Comparison of ENCODE assay signal across 18 cellular contexts in the genomic region with DNA sequence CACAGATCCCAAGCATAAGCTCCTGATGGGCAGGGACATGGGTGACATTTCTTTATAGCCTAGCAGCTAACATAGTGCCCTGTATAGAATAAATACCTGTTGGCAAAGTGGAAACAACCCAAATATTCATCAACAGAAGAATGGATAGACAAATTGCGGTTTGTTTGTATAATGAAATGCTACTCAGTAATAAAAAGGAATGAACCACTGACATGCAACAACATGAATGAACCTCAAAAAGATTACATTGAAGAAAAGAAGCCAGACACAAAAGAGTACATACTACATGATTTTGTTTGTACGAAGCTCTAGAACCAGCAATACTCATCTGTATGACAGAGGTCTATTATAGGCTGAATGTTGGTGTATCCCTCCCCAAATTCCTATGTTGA. TPM values are rescaled to one million over a fixed set of nuclear protein-coding genes. Genes with fewer than 3 reads are reported as not detected.
A peak's percentile ranks its signal among the peaks of the same experiment; 100 is the strongest.
DNase-seq lines count a peak whose midpoint lies in the region; ATAC-seq and TF ChIP-seq lines count a peak whose summit lies in the region.
"Had no signal": no experiment of that assay in that cellular context is flagged by ENCODE, and none has a peak within 500 bp of the region (broad histone marks: within the 10 kb centered on the region; RNA-seq: fewer than 3 reads in every experiment).

No MANE protein-coding gene starts in this region.

- no peak overlapping the region for H3K4me3 Mint-ChIP-seq in MCF 10A (ENCODE audit: unreplicated experiment)
- H3K4me3 Mint-ChIP-seq: natural killer cell treated with Interleukin-12 subunit alpha and Interleukin-12 subunit beta and Interleukin-15 and Interleukin-18, amount 100 ng/mL, for 72 hours; T-cell had no signal

- TF ChIP-seq CTCF in MCF 10A (IDR thresholded peaks at IDR 0.05; ENCODE audit: unreplicated experiment): no peak
- TF ChIP-seq CTCF in gastroesophageal sphincter (IDR thresholded peaks at IDR 0.05): no peak
- TF ChIP-seq CTCF in tibial artery (IDR thresholded peaks at IDR 0.05): no peak

- no peaks in the 10 kb centered on the region for H3K9me2 ChIP-seq in Karpas-422 (replicated peaks; ENCODE audit: insufficient read depth, low read length)

- H3K27me3 ChIP-seq in Karpas-422 (ENCODE audit: low read length) (no peaks in the 10 kb centered on the region; the same call in 1 of the 2 replicates), gastroesophageal sphincter (no peaks in the 10 kb centered on the region), tibial artery (no peaks in the 10 kb centered on the region)

- H3K9ac ChIP-seq in Karpas-422 (ENCODE audit: low read length): no peak overlapping the region

- POLR2A ChIA-PET in MCF 10A (lab: Yijun Ruan, JAX): interaction anchor here (0.7 to 1.0 kb wide), 4 partner anchors 17 to 123 kb away, joined by 3 to 5 read pairs (median 5); no protein-coding TSS in a partner anchor

- no peaks in the 10 kb centered on the region for H3K79me2 ChIP-seq in Karpas-422 (ENCODE audit: low read length)

- TF ChIP-seq POLR2A in gastroesophageal sphincter (IDR thresholded peaks at IDR 0.05): no peak

- WGBS in gastroesophageal sphincter (ENCODE audit: low coverage in 1 of 2), 2 donors: 86 to 100% methylated on average over 1 to 2 of the region's 2 CpGs

- H3K4me1 ChIP-seq in Karpas-422 (ENCODE audit: low read length) (no peaks in the 10 kb centered on the region), gastroesophageal sphincter (peaks cover 0 to 15% (median 4%) of the 10 kb centered on the region in 3 donors), tibial artery (peaks cover 0 to 29% (median 14%) of the 10 kb centered on the region in 4 donors)

- H3K27ac ChIP-seq in Karpas-422 (ENCODE audit: low read length): no peak overlapping the region
- H3K27ac ChIP-seq in gastroesophageal sphincter: peak overlapping the region in 3 of 4 donors; percentile 59 to 78 (median 64)
- H3K27ac ChIP-seq in tibial artery: peak overlapping the region; percentile 77 to 84

- no peak overlapping the region for H3K4me3 ChIP-seq in Karpas-422 (ENCODE audit: low read length)
- no peak overlapping the region for H3K4me3 ChIP-seq in gastroesophageal sphincter
- H3K4me3 ChIP-seq in tibial artery: no peak overlapping the region

- H3K9me3 Mint-ChIP-seq in MCF 10A (ENCODE audit: unreplicated experiment): peaks cover 8% of the 10 kb centered on the region
- H3K9me3 Mint-ChIP-seq: natural killer cell treated with Interleukin-12 subunit alpha and Interleukin-12 subunit beta and Interleukin-15 and Interleukin-18, amount 100 ng/mL, for 72 hours had no signal

- H2AFZ ChIP-seq in Karpas-422 (ENCODE audit: low read length): no peak overlapping the region

- no peak overlapping the region for H3K4me2 ChIP-seq in Karpas-422 (ENCODE audit: low read depth, low read length, poor library complexity, severe bottlenecking)

- DNase-seq in Karpas-422: peak; percentile 32
- no peak for DNase-seq in MCF 10A (ENCODE audit: unreplicated experiment)
- no peak for DNase-seq in tibial artery
- no peak for DNase-seq in NCI-H345 (lab: John Stamatoyannopoulos, UW)
- no peak for DNase-seq in mesenteric fat pad (ENCODE audit: low spot score)
- DNase-seq: activated CD4-positive, alpha-beta T cell treated with anti-CD3 and anti-CD28 coated beads, Interleukin-2, amount 50 U/mL, for 1 hour; activated naive CD4-positive, alpha-beta T cell treated with Interleukin-2 at 50 U/mL for 16 hours; activated T-cell treated with anti-CD3 and anti-CD28 coated beads for 4 hours; GOT3; NCI-H1694 treated with DMSO at 0.1 percent for 48 hours; NCI-H446 treated with DMSO at 0.1 percent for 48 hours; NK-92 treated with Interleukin-12 subunit alpha and Interleukin-12 subunit beta, amount 100 ng/mL, for 24 hours; RPMI8226; T-cell had no signal

- CTCF ChIA-PET in MCF 10A (lab: Yijun Ruan, JAX): interaction anchor here (0.6 to 0.8 kb wide), 4 partner anchors 17 to 87 kb away, joined by 3 to 6 read pairs (median 3); no protein-coding TSS in a partner anchor

- no TSS peak for BruUV-seq in MCF 10A (replicated peaks; lab: Mats Ljungman, UMichigan)

- H3K36me3 ChIP-seq in Karpas-422 (ENCODE audit: insufficient read depth, low read length) (no peaks in the 10 kb centered on the region; the same call in 1 of the 2 replicates), gastroesophageal sphincter (no peaks in the 10 kb centered on the region), tibial artery (no peaks in the 10 kb centered on the region)

- TF ChIP-seq EP300 in gastroesophageal sphincter (IDR thresholded peaks at IDR 0.05): no peak

- H4K20me1 ChIP-seq in Karpas-422 (ENCODE audit: insufficient read depth, low read depth, low read length): no peaks in the 10 kb centered on the region

- peak overlapping the region; percentile 95 for H3K27ac Mint-ChIP-seq in MCF 10A (ENCODE audit: low read depth, unreplicated experiment)
- H3K27ac Mint-ChIP-seq: T-cell had no signal

- ATAC-seq in gastroesophageal sphincter (no peak), GM18502 (IDR thresholded peaks at IDR 0.05; ENCODE audit: poor library complexity, unreplicated experiment) (no peak)
- ATAC-seq: natural killer cell treated with Interleukin-12 subunit alpha and Interleukin-12 subunit beta and Interleukin-15 and Interleukin-18, amount 100 ng/mL, for 72 hours; T-cell had no signal

- intact Hi-C loops in MCF 10A (cut with micrococcal nuclease) (no loop called here), tibial artery (cut with DNase I; ENCODE audit: low total_unique reads) (no loop called here)

- H3K9me3 ChIP-seq in Karpas-422 (ENCODE audit: low read length) (no peaks in the 10 kb centered on the region), gastroesophageal sphincter (no peaks in the 10 kb centered on the region), tibial artery (no peaks in the 10 kb centered on the region)

- H3K36me3 Mint-ChIP-seq in MCF 10A (ENCODE audit: insufficient read depth, unreplicated experiment): no peaks in the 10 kb centered on the region
- H3K36me3 Mint-ChIP-seq: natural killer cell treated with Interleukin-12 subunit alpha and Interleukin-12 subunit beta and Interleukin-15 and Interleukin-18, amount 100 ng/mL, for 72 hours; T-cell had no signal

- H3K4me1 Mint-ChIP-seq in MCF 10A (ENCODE audit: insufficient read depth, unreplicated experiment): peaks cover 23% of the 10 kb centered on the region
- H3K4me1 Mint-ChIP-seq: T-cell had no signal

- no peaks in the 10 kb centered on the region for H3K27me3 Mint-ChIP-seq in MCF 10A (ENCODE audit: insufficient read depth, unreplicated experiment)

RNA-seq across cellular contexts. Expression of a gene that starts 33.6 kb away (rescaled TPM):
- total RNA-seq in Karpas-422 (2014; rRNA removed; shearing (Covaris generic); ENCODE audit: low replicate concordance): not detected in 2 replicates
- total RNA-seq in MCF 10A (2022): 3.0 and 10.2 TPM in 2 replicates
- total RNA-seq in gastroesophageal sphincter: 100 to 1,000 TPM in 3 of 4 donors, 10 to 100 TPM in 1; 75.4 to 297 (median 134) TPM
- 275 TPM for total RNA-seq in mesenteric fat pad
- total RNA-seq: epithelial cell of proximal tubule; natural killer cell treated with Interleukin-12 subunit alpha and Interleukin-12 subunit beta and Interleukin-15 and Interleukin-18, amount 100 ng/mL, for 72 hours had no signal
